13 cellular contexts compared by ENCODE assay signal in genomic region chr21:43343095-43343991, GRCh38.
DNase-seq lines count a peak whose midpoint lies in the region; ATAC-seq, FAIRE-seq and TF ChIP-seq lines count a peak whose summit lies in the region.
"Had no signal": no experiment of that assay in that cellular context is flagged by ENCODE, and none has a peak within 500 bp of the region (broad histone marks: within the 10 kb centered on the region; RNA-seq: fewer than 3 reads in every experiment).

No MANE protein-coding gene starts in this region.

- peak; percentile 86 for ATAC-seq in body of pancreas
- no peak for ATAC-seq in HG02885 (IDR thresholded peaks at IDR 0.05; ENCODE audit: poor library complexity, unreplicated experiment)

- no peak for FAIRE-seq in RCC 7860 (lab: Jason Lieb, UNC)
- FAIRE-seq: GM19239 had no signal

- H3K4me1 ChIP-seq in body of pancreas (peaks cover 30% of the 10 kb centered on the region), mucosa of rectum (ENCODE audit: control insufficient read depth in 2 of 2, insufficient read depth in 2 of 2, low read length in 2 of 2) (peaks cover 23 to 34% of the 10 kb centered on the region in 2 donors)

- H3K36me3 ChIP-seq in body of pancreas (replicated peaks in 1 of 2; ENCODE audit: insufficient read depth in 1 of 2, low read depth in 2 of 2) (no peaks in the 10 kb centered on the region), mucosa of rectum (ENCODE audit: control insufficient read depth in 2 of 2, insufficient read depth in 2 of 2, low read length in 2 of 2) (no peaks in the 10 kb centered on the region)

- DNase-seq in NCI-H146 (lab: John Stamatoyannopoulos, UW) = peak; percentile 91
- peak; percentile 83 to 95 (median 92) for DNase-seq in body of pancreas
- no peak for DNase-seq in NOMO-1 (lab: John Stamatoyannopoulos, UW; ENCODE audit: unreplicated experiment in 2 of 2)
- no peak for DNase-seq in NCI-H446 treated with DMSO at 0.1 percent for 48 hours (lab: John Stamatoyannopoulos, UW)
- no peak for DNase-seq in RCC 7860 (ENCODE audit: low spot score)
- DNase-seq: activated CD4-positive, alpha-beta T cell treated with anti-CD3 and anti-CD28 coated beads for 1 hour; foreskin fibroblast; mesenchymal stem cell; MM.1S had no signal

- no peak overlapping the region for H3K4me3 ChIP-seq in body of pancreas
- H3K4me3 ChIP-seq in mucosa of rectum (ENCODE audit: low read length in 2 of 2) = no peak overlapping the region

- H3K27me3 ChIP-seq in body of pancreas (no peaks in the 10 kb centered on the region), mucosa of rectum (ENCODE audit: control insufficient read depth in 2 of 2, insufficient read depth in 2 of 2, low read length in 2 of 2) (no peaks in the 10 kb centered on the region)

- no peaks in the 10 kb centered on the region for H3K9me3 ChIP-seq in body of pancreas
- no peaks in the 10 kb centered on the region for H3K9me3 ChIP-seq in mucosa of rectum (ENCODE audit: control insufficient read depth in 2 of 2, low read length in 2 of 2)

- peak overlapping the region; percentile 84 for H3K27ac ChIP-seq in C4-2B
- peak overlapping the region; percentile 74 to 89 (median 83) for H3K27ac ChIP-seq in body of pancreas
- H3K27ac ChIP-seq in mucosa of rectum (ENCODE audit: low read depth in 2 of 2, low read length in 2 of 2) = peak overlapping the region; percentile 75 to 89

- peak; percentile 76 to 78 (median 77) for TF ChIP-seq POLR2A in body of pancreas (IDR thresholded peaks at IDR 0.05)

- peak overlapping the region; percentile 8 to 66 for H3K9ac ChIP-seq in mucosa of rectum (ENCODE audit: low read depth in 1 of 2, low read length in 2 of 2)

- intact Hi-C loops in body of pancreas (cut with DNase I) = no loop called here

- TF ChIP-seq CTCF in C4-2B (conservative IDR thresholded peaks at IDR 0.05) (no peak), body of pancreas (IDR thresholded peaks at IDR 0.05) (peak in 2 of 7 experiments; percentile 25 to 27)

- 24 to 32% methylated on average over 8 to 25 of the region's 26 CpGs for WGBS in body of pancreas, 2 donors

Comparison
In these comparisons a context has a peak if more than half of its experiments do, and no peak if none do; other contexts are left out.
1. DNase-seq: peak in NCI-H146 (single experiment) and body of pancreas (4 of 4); none in NOMO-1 (0 of 2), NCI-H446 treated with DMSO at 0.1 percent for 48 hours (single experiment) and RCC 7860 (single experiment).
2. Peak in every context shown above with its lines, with median percentiles within 50 percentile points of each other: H3K27ac ChIP-seq.